ENCODE assay signal across 9 cellular contexts in the genomic region with DNA sequence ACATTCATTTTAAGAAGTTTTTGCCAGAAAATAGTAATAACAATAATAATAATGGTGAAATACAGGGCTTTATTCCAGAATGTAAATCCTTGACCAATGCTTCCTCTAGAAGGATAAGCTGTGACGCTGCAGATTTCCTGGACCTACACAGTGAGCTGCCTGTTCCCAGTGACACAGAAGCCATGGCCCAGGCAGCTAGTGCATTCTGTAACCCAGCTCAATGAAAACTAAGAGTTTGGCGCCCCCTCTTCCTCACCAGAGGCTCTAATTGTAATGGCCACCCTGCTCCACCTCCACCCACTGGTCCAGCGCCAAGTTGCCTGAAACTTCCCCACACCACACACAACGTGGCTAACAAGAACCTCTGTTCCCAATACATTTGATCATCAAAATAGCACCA.
DNase-seq lines count a peak whose midpoint lies in the region; ATAC-seq and TF ChIP-seq lines count a peak whose summit lies in the region.
"Had no signal": no experiment of that assay in that cellular context is flagged by ENCODE, and none has a peak within 500 bp of the region (broad histone marks: within the 10 kb centered on the region; RNA-seq: fewer than 3 reads in every experiment).

No MANE protein-coding gene starts in this region.

- H3K27me3 ChIP-seq in gastroesophageal sphincter = no peaks in the 10 kb centered on the region

- no peaks in the 10 kb centered on the region for H3K4me1 Mint-ChIP-seq in activated T-cell treated with anti-CD3 and anti-CD28 coated beads, Interleukin-2, amount 50 U/mL, for 24 hours (ENCODE audit: low read depth)

- peak; percentile 19 for TF ChIP-seq CTCF in AG04449 (IDR thresholded peaks at IDR 0.05; ENCODE audit: insufficient read depth, low read length, missing control alignments)
- TF ChIP-seq CTCF in fibroblast of mammary gland (conservative IDR thresholded peaks at IDR 0.05; ENCODE audit: control insufficient read depth, insufficient read depth, low read depth, low read length) = peak; percentile 31
- TF ChIP-seq CTCF in gastroesophageal sphincter (IDR thresholded peaks at IDR 0.05) = peak in 1 of 4 experiments; percentile 31

- ATAC-seq in GM18907 (IDR thresholded peaks at IDR 0.05; ENCODE audit: unreplicated experiment) (peak; percentile 79), gastroesophageal sphincter (no peak)

- H3K27ac ChIP-seq in gastroesophageal sphincter = no peak overlapping the region
- H3K27ac ChIP-seq: skin epidermis had no signal

- TF ChIP-seq POLR2A in gastroesophageal sphincter (IDR thresholded peaks at IDR 0.05) = no peak

- no peak overlapping the region for H3K4me3 Mint-ChIP-seq in activated T-cell treated with anti-CD3 and anti-CD28 coated beads, Interleukin-2, amount 50 U/mL, for 24 hours

- CTCF ChIA-PET in AG04449 (lab: Yijun Ruan, JAX) = interaction anchor here (1.0 to 2.9 kb wide), 4 partner anchors 180 to 1435 kb away, joined by 3 to 17 read pairs (median 4); no protein-coding TSS in a partner anchor

- H3K36me3 ChIP-seq in gastroesophageal sphincter = no peaks in the 10 kb centered on the region

- H3K9me3 ChIP-seq in gastroesophageal sphincter = no peaks in the 10 kb centered on the region

- no peak overlapping the region for H3K4me3 ChIP-seq in AG04449 (ENCODE audit: low read depth, low read length)
- no peak overlapping the region for H3K4me3 ChIP-seq in fibroblast of mammary gland (ENCODE audit: control insufficient read depth, low read depth, low read length)
- H3K4me3 ChIP-seq in gastroesophageal sphincter = no peak overlapping the region
- H3K4me3 ChIP-seq: skin epidermis had no signal

- no peak for TF ChIP-seq EP300 in gastroesophageal sphincter (IDR thresholded peaks at IDR 0.05)

- POLR2A ChIA-PET in AG04449 (lab: Yijun Ruan, JAX) = interaction anchor here (0.7 kb wide), 1 partner anchor 513 kb away, joined by 3 read pairs; no protein-coding TSS in a partner anchor

- DNase-seq in AG04449 (ENCODE audit: low read depth, low spot score) (no peak), NAMALWA (ENCODE audit: low spot score) (peak; percentile 34), fibroblast of mammary gland (ENCODE audit: low read depth) (peak; percentile 40), non-pigmented ciliary epithelial cell (ENCODE audit: low read depth) (peak; percentile 13), DMS153 treated with DMSO at 0.1 percent for 48 hours (lab: John Stamatoyannopoulos, UW; ENCODE audit: unreplicated experiment) (no peak)
- no peak for DNase-seq in activated T-cell treated with anti-CD3 and anti-CD28 coated beads, Interleukin-2, amount 50 U/mL, for 24 hours

- no peaks in the 10 kb centered on the region for H3K36me3 Mint-ChIP-seq in activated T-cell treated with anti-CD3 and anti-CD28 coated beads, Interleukin-2, amount 50 U/mL, for 24 hours (ENCODE audit: low read depth)

- no peaks in the 10 kb centered on the region for H3K9me3 Mint-ChIP-seq in activated T-cell treated with anti-CD3 and anti-CD28 coated beads, Interleukin-2, amount 50 U/mL, for 24 hours

- no peaks in the 10 kb centered on the region for H3K27me3 Mint-ChIP-seq in activated T-cell treated with anti-CD3 and anti-CD28 coated beads, Interleukin-2, amount 50 U/mL, for 24 hours

- WGBS in gastroesophageal sphincter (ENCODE audit: low coverage in 1 of 2), 2 donors = 48 to 55% methylated on average over 3 to 4 of the region's 4 CpGs

- H3K4me1 ChIP-seq in gastroesophageal sphincter = no peaks in the 10 kb centered on the region

- no peak overlapping the region for H3K27ac Mint-ChIP-seq in activated T-cell treated with anti-CD3 and anti-CD28 coated beads, Interleukin-2, amount 50 U/mL, for 24 hours

Comparison
In these comparisons a context has a peak if more than half of its experiments do, and no peak if none do; other contexts are left out.
1. DNase-seq: peak in NAMALWA (single experiment), fibroblast of mammary gland (single experiment) and non-pigmented ciliary epithelial cell (single experiment); none in AG04449 (single experiment), activated T-cell treated with anti-CD3 and anti-CD28 coated beads, Interleukin-2, amount 50 U/mL, for 24 hours (single experiment) and DMS153 treated with DMSO at 0.1 percent for 48 hours (single experiment).